Comparison of ENCODE assay signal across 15 cellular contexts in the genomic region with DNA sequence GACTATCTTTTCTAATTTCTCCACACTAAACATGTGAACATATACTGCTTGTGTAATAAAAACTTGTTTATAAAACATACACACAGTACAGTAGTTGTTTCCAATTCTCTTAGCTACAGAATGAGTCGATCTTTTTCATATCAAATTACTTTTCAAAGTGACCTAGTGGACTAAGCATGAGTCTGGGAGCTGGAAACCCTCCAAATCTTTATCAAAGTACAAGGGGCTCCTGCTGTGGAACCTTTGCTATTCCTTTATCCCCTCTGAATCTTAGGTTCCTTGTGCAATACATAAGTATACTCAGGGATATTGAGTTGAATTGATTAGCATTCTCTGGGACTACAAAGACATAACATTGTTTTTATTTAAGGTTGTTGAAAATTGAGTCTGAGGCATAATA. TPM values are rescaled to one million over a fixed set of nuclear protein-coding genes. Genes with fewer than 3 reads are reported as not detected.
A peak's percentile ranks its signal among the peaks of the same experiment; 100 is the strongest.
DNase-seq lines count a peak whose midpoint lies in the region; ATAC-seq and TF ChIP-seq lines count a peak whose summit lies in the region.
"Had no signal": no experiment of that assay in that cellular context is flagged by ENCODE, and none has a peak within 500 bp of the region (broad histone marks: within the 10 kb centered on the region; RNA-seq: fewer than 3 reads in every experiment).

No MANE protein-coding gene starts in this region.

- H3K4me3 Mint-ChIP-seq in type B pancreatic cell: no peak overlapping the region
- H3K4me3 Mint-ChIP-seq: CD4-positive, alpha-beta memory T cell; H9 had no signal

- intact Hi-C loops in adrenal gland (cut with DNase I): no loop called here

- no peaks in the 10 kb centered on the region for H3K9me3 ChIP-seq in fibroblast of lung (ENCODE audit: control insufficient read depth, insufficient read depth, low read depth, low read length)
- H3K9me3 ChIP-seq in adrenal gland (replicated peaks in 1 of 3): no peaks in the 10 kb centered on the region
- H3K9me3 ChIP-seq: BE2C had no signal

- no peak overlapping the region for H3K27ac Mint-ChIP-seq in type B pancreatic cell
- H3K27ac Mint-ChIP-seq: CD4-positive, alpha-beta memory T cell; H9 had no signal

- H3K36me3 ChIP-seq in fibroblast of lung (ENCODE audit: control insufficient read depth, insufficient read depth, low read length) (no peaks in the 10 kb centered on the region), adrenal gland (replicated peaks in 1 of 2) (no peaks in the 10 kb centered on the region)
- H3K36me3 ChIP-seq: BE2C had no signal

- no peaks in the 10 kb centered on the region for H3K4me1 ChIP-seq in fibroblast of lung (ENCODE audit: control insufficient read depth, extremely low read depth, insufficient read depth, low read length)
- no peaks in the 10 kb centered on the region for H3K4me1 ChIP-seq in adrenal gland (replicated peaks in 1 of 2)
- H3K4me1 ChIP-seq: BE2C had no signal

- 27 to 54% (median 51%) methylated on average over 1 of the region's 1 CpG for WGBS in adrenal gland, 4 donors

- 0 out of 3 replicates have a peak, but pooled peaks have one; percentile 31 for ATAC-seq in SK-N-SH treated with all-trans-retinoic acid at 6 μM for 48 hours
- ATAC-seq: K562, Right ventricle myocardium inferior had no signal

- H3K4me2 ChIP-seq in fibroblast of lung (ENCODE audit: extremely low read depth, insufficient read depth, low read length): no peak overlapping the region
- H3K4me2 ChIP-seq: PC-9 had no signal

- peaks cover 6% of the 10 kb centered on the region for H3K9me3 Mint-ChIP-seq in type B pancreatic cell
- H3K9me3 Mint-ChIP-seq: H9 had no signal

- H3K27ac ChIP-seq in fibroblast of lung (ENCODE audit: insufficient read depth, low read length) (no peak overlapping the region), adrenal gland (no peak overlapping the region)
- H3K27ac ChIP-seq: PC-9, SK-N-MC had no signal

- no peaks in the 10 kb centered on the region for H3K36me3 Mint-ChIP-seq in type B pancreatic cell

- no peaks in the 10 kb centered on the region for H3K79me2 ChIP-seq in fibroblast of lung (ENCODE audit: control insufficient read depth, insufficient read depth, low read length)

- TF ChIP-seq CTCF in fibroblast of lung (conservative IDR thresholded peaks at IDR 0.05 in 1 of 2, IDR thresholded peaks at IDR 0.05 in 1 of 2; ENCODE audit: low read depth in 1 of 2, low read length in 2 of 2): no peak
- TF ChIP-seq CTCF in adrenal gland (IDR thresholded peaks at IDR 0.05): no peak
- TF ChIP-seq CTCF in type B pancreatic cell (conservative IDR thresholded peaks at IDR 0.05): no peak

- peaks cover 12% of the 10 kb centered on the region for H3K4me1 Mint-ChIP-seq in type B pancreatic cell (ENCODE audit: unreplicated experiment)

- H4K20me1 ChIP-seq in fibroblast of lung (ENCODE audit: control insufficient read depth, extremely low read depth, insufficient read depth, low read length): no peaks in the 10 kb centered on the region

- no peak for TF ChIP-seq POLR2A in adrenal gland (IDR thresholded peaks at IDR 0.05)

- H3K27me3 ChIP-seq in fibroblast of lung (ENCODE audit: control insufficient read depth, insufficient read depth, low read length): peaks cover 10% of the 10 kb centered on the region
- no peaks in the 10 kb centered on the region for H3K27me3 ChIP-seq in adrenal gland
- H3K27me3 ChIP-seq: BE2C had no signal

- peaks cover 7% of the 10 kb centered on the region for H3K27me3 Mint-ChIP-seq in type B pancreatic cell
- H3K27me3 Mint-ChIP-seq: CD4-positive, alpha-beta memory T cell had no signal

- no peak overlapping the region for H3K9ac ChIP-seq in fibroblast of lung (ENCODE audit: insufficient read depth, low read length)

- DNase-seq in HT1080 (ENCODE audit: low read depth) (peak; percentile 22), fibroblast of lung (ENCODE audit: low read depth in 2 of 2) (peak; percentile 30 to 41), adrenal gland (no peak), type B pancreatic cell (ENCODE audit: extremely low spot score, unreplicated experiment) (no peak), HPDE6-E6E7 (ENCODE audit: extremely low spot score) (no peak), OCI-M1 (lab: John Stamatoyannopoulos, UW) (no peak)
- DNase-seq: BE2C; CD4-positive, alpha-beta memory T cell; H9; NCI-H1048; PC-9 had no signal

- H3K4me3 ChIP-seq in fibroblast of lung (replicated peaks in 1 of 4; ENCODE audit: control extremely low read depth in 1 of 4, insufficient read depth in 1 of 4, low read depth in 3 of 4, low read length in 4 of 4) (no peak overlapping the region), adrenal gland (no peak overlapping the region)
- H3K4me3 ChIP-seq: K562, PC-9, SK-N-MC had no signal

- no peak overlapping the region for H2AFZ ChIP-seq in fibroblast of lung (ENCODE audit: low read length)
- H2AFZ ChIP-seq: PC-9 had no signal

TF ChIP-seq in SK-N-SH treated with all-trans-retinoic acid at 6 μM for 48 hours, 23 proteins besides CTCF, POLR2A, EP300 and RAD21:
- TF ChIP-seq, protein P1, sequence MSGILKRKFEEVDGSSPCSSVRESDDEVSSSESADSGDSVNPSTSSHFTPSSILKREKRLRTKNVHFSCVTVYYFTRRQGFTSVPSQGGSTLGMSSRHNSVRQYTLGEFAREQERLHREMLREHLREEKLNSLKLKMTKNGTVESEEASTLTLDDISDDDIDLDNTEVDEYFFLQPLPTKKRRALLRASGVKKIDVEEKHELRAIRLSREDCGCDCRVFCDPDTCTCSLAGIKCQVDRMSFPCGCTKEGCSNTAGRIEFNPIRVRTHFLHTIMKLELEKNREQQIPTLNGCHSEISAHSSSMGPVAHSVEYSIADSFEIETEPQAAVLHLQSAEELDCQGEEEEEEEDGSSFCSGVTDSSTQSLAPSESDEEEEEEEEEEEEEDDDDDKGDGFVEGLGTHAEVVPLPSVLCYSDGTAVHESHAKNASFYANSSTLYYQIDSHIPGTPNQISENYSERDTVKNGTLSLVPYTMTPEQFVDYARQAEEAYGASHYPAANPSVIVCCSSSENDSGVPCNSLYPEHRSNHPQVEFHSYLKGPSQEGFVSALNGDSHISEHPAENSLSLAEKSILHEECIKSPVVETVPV (CRISPR knock-in tag; IDR thresholded peaks at IDR 0.05): no peak
- TF ChIP-seq ARNTL (CRISPR knock-in tag; IDR thresholded peaks at IDR 0.05; ENCODE audit: borderline replicate concordance, low read depth): no peak
- TF ChIP-seq ZNF565 (CRISPR knock-in tag; conservative IDR thresholded peaks at IDR 0.05; ENCODE audit: low read depth): no peak
- TF ChIP-seq, protein P2, sequence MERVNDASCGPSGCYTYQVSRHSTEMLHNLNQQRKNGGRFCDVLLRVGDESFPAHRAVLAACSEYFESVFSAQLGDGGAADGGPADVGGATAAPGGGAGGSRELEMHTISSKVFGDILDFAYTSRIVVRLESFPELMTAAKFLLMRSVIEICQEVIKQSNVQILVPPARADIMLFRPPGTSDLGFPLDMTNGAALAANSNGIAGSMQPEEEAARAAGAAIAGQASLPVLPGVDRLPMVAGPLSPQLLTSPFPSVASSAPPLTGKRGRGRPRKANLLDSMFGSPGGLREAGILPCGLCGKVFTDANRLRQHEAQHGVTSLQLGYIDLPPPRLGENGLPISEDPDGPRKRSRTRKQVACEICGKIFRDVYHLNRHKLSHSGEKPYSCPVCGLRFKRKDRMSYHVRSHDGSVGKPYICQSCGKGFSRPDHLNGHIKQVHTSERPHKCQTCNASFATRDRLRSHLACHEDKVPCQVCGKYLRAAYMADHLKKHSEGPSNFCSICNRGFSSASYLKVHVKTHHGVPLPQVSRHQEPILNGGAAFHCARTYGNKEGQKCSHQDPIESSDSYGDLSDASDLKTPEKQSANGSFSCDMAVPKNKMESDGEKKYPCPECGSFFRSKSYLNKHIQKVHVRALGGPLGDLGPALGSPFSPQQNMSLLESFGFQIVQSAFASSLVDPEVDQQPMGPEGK (CRISPR knock-in tag; IDR thresholded peaks at IDR 0.05; ENCODE audit: borderline replicate concordance): no peak
- no peak for TF ChIP-seq ZNF70 (CRISPR knock-in tag; IDR thresholded peaks at IDR 0.05)
- no peak for TF ChIP-seq ZFP3 (CRISPR knock-in tag; IDR thresholded peaks at IDR 0.05)
- TF ChIP-seq PPARA (CRISPR knock-in tag; IDR thresholded peaks at IDR 0.05; ENCODE audit: borderline replicate concordance): no peak
- no peak for TF ChIP-seq OSR1 (CRISPR knock-in tag; IDR thresholded peaks at IDR 0.05)
- no peak for TF ChIP-seq BACH2 (CRISPR knock-in tag; IDR thresholded peaks at IDR 0.05; ENCODE audit: borderline replicate concordance)
- no peak for TF ChIP-seq ZNF8 (CRISPR knock-in tag; IDR thresholded peaks at IDR 0.05)
- TF ChIP-seq ZC3H10 (CRISPR knock-in tag; IDR thresholded peaks at IDR 0.05): no peak
- TF ChIP-seq SNAI2 (CRISPR knock-in tag; IDR thresholded peaks at IDR 0.05): no peak
- TF ChIP-seq ZFP30 (CRISPR knock-in tag; IDR thresholded peaks at IDR 0.05): no peak
- TF ChIP-seq, protein P3, sequence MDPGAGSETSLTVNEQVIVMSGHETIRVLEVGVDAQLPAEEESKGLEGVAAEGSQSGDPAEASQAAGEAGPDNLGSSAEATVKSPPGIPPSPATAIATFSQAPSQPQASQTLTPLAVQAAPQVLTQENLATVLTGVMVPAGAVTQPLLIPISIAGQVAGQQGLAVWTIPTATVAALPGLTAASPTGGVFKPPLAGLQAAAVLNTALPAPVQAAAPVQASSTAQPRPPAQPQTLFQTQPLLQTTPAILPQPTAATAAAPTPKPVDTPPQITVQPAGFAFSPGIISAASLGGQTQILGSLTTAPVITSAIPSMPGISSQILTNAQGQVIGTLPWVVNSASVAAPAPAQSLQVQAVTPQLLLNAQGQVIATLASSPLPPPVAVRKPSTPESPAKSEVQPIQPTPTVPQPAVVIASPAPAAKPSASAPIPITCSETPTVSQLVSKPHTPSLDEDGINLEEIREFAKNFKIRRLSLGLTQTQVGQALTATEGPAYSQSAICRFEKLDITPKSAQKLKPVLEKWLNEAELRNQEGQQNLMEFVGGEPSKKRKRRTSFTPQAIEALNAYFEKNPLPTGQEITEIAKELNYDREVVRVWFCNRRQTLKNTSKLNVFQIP (CRISPR knock-in tag; IDR thresholded peaks at IDR 0.05; ENCODE audit: borderline replicate concordance, low read depth): no peak
- TF ChIP-seq ESRRG (CRISPR knock-in tag; IDR thresholded peaks at IDR 0.05): no peak
- TF ChIP-seq TOX (CRISPR knock-in tag; IDR thresholded peaks at IDR 0.05; ENCODE audit: borderline replicate concordance): no peak

RNA-seq across cellular contexts. Expression of a gene that starts 48.7 kb away (rescaled TPM):
- total RNA-seq in HT1080 (2014; rRNA removed; shearing (Covaris generic)): 14.9 and 27.1 TPM in 2 replicates
- 38.6 and 49.6 TPM in 2 replicates for polyA plus RNA-seq in HT1080 (2015; cell fraction: cytosol; rRNA removed)
- 28.6 and 31.5 TPM in 2 replicates for polyA plus RNA-seq in HT1080 (2015; cell fraction: nucleus; rRNA removed)
- total RNA-seq in fibroblast of lung (18.7 and 27.2 TPM in 2 replicates), adrenal gland (10 to 100 TPM; 35.9 to 68.8 (median 49.4) TPM), type B pancreatic cell (ENCODE audit: low replicate concordance) (58.7 TPM in 2 replicates)
- polyA plus RNA-seq in fibroblast of lung (41.4 and 49.7 TPM in 2 replicates), adrenal gland (10 to 100 TPM; 10.8 to 59.4 (median 18.8) TPM)
- 23.5 and 27.1 TPM in 2 replicates for polyA plus RNA-seq in fibroblast of lung (2012)
- 10.9 and 13.9 TPM in 2 replicates for polyA minus RNA-seq in fibroblast of lung (ENCODE audit: low replicate concordance)

Comparison
In these comparisons a context has a peak if more than half of its experiments do, and no peak if none do; other contexts are left out.
1. DNase-seq: peak in HT1080 (single experiment) and fibroblast of lung (2 of 2); none in adrenal gland (0 of 7), type B pancreatic cell (single experiment), HPDE6-E6E7 (single experiment) and OCI-M1 (single experiment).